8 cellular contexts compared by ENCODE assay signal in genomic region chr4:169070071-169070894, GRCh38.
DNase-seq lines count a peak whose midpoint lies in the region; ATAC-seq and TF ChIP-seq lines count a peak whose summit lies in the region.

No MANE protein-coding gene starts in this region.

- H3K27me3 ChIP-seq in iPS-15b (ENCODE audit: control insufficient read depth, insufficient read depth, low read length): no peaks in the 10 kb centered on the region
- no peaks in the 10 kb centered on the region for H3K27me3 ChIP-seq in thoracic aorta (replicated peaks; ENCODE audit: insufficient read depth)

- H3K4me1 ChIP-seq in iPS-15b (ENCODE audit: control insufficient read depth, insufficient read depth, low read length): peaks cover 13% of the 10 kb centered on the region
- H3K4me1 ChIP-seq in thoracic aorta (ENCODE audit: control insufficient read depth in 1 of 2, low read depth in 2 of 2): peaks cover 0 to 11% of the 10 kb centered on the region in 2 donors

- peak overlapping the region; percentile 67; the same call in 1 of the 2 replicates for H3K27ac ChIP-seq in SK-N-MC
- peak overlapping the region in 1 of 2 donors; percentile 42 for H3K27ac ChIP-seq in thoracic aorta

- peak overlapping the region; percentile 62 for H3K4me3 ChIP-seq in SK-N-MC
- H3K4me3 ChIP-seq in iPS-15b (ENCODE audit: low read depth, low read length): no peak overlapping the region
- H3K4me3 ChIP-seq in thoracic aorta: no peak overlapping the region

- no peaks in the 10 kb centered on the region for H3K36me3 ChIP-seq in SK-N-MC (ENCODE audit: insufficient read depth, low read length)
- H3K36me3 ChIP-seq in iPS-15b (ENCODE audit: control insufficient read depth, insufficient read depth, low read length): no peaks in the 10 kb centered on the region
- H3K36me3 ChIP-seq in thoracic aorta: no peaks in the 10 kb centered on the region

- H3K9ac ChIP-seq in SK-N-MC (ENCODE audit: insufficient read length): no peak overlapping the region
- H3K9ac ChIP-seq in iPS-15b (ENCODE audit: low read depth, low read length): peak overlapping the region; percentile 56

- ATAC-seq in thoracic aorta (ENCODE audit: insufficient number of reproducible peaks, low FRiP score, low read depth) (no peak), HG02973 (IDR thresholded peaks at IDR 0.05; ENCODE audit: unreplicated experiment) (no peak)

- DNase-seq in DMS 273 (lab: John Stamatoyannopoulos, UW; ENCODE audit: unreplicated experiment): peak; percentile 54
- DNase-seq in DMS 273 treated with DMSO at 0.1 percent for 48 hours (lab: John Stamatoyannopoulos, UW): no peak
- peak; percentile 70 for DNase-seq in SK-N-MC (ENCODE audit: low read depth, low spot score)
- DNase-seq in thoracic aorta (ENCODE audit: low spot score): peak; percentile 17
- DNase-seq in stimulated activated naive CD4-positive, alpha-beta T cell treated with Interleukin-2 at 50 U/mL for 16 hours (lab: John Stamatoyannopoulos, UW): no peak
- no peak for DNase-seq in NCI-H524 treated with DMSO at 0.1 percent for 48 hours (lab: John Stamatoyannopoulos, UW)

- H3K9me3 ChIP-seq in SK-N-MC (ENCODE audit: low read depth, low read length) (no peaks in the 10 kb centered on the region), iPS-15b (ENCODE audit: control insufficient read depth, insufficient read depth, low read length) (no peaks in the 10 kb centered on the region), thoracic aorta (no peaks in the 10 kb centered on the region)

- no peak for TF ChIP-seq CTCF in thoracic aorta (IDR thresholded peaks at IDR 0.05)

Comparison
In these comparisons a context has a peak if more than half of its experiments do, and no peak if none do; other contexts are left out.
1. DNase-seq: peak in DMS 273 (single experiment), SK-N-MC (single experiment) and thoracic aorta (single experiment); none in DMS 273 treated with DMSO at 0.1 percent for 48 hours (single experiment), stimulated activated naive CD4-positive, alpha-beta T cell treated with Interleukin-2 at 50 U/mL for 16 hours (single experiment) and NCI-H524 treated with DMSO at 0.1 percent for 48 hours (single experiment).